ENCODE assay signal across 9 cellular contexts in genomic region chr5:180806351-180807011, GRCh38. TPM values are rescaled to one million over a fixed set of nuclear protein-coding genes. Genes with fewer than 3 reads are reported as not detected.
A peak's percentile ranks its signal among the peaks of the same experiment; 100 is the strongest.
DNase-seq lines count a peak whose midpoint lies in the region; ATAC-seq, FAIRE-seq and TF ChIP-seq lines count a peak whose summit lies in the region.
"Had no signal": no experiment of that assay in that cellular context is flagged by ENCODE, and none has a peak within 500 bp of the region (broad histone marks: within the 10 kb centered on the region; RNA-seq: fewer than 3 reads in every experiment).

No MANE protein-coding gene starts in this region.

- H3K27ac ChIP-seq in ACC112 (ENCODE audit: low read depth, low read length) = no peak overlapping the region
- H3K27ac ChIP-seq in KOPT-K1 (ENCODE audit: low read depth, low read length, poor library complexity, severe bottlenecking) = peak overlapping the region; percentile 99
- peak overlapping the region; percentile 94 for H3K27ac ChIP-seq in GM12878 (ENCODE audit: control insufficient read depth, insufficient read depth)
- peak overlapping the region; percentile 17 for H3K27ac ChIP-seq in muscle layer of colon (ENCODE audit: low read depth, low read length)

- peaks cover 46% of the 10 kb centered on the region for H3K4me1 ChIP-seq in ACC112 (ENCODE audit: control insufficient read depth, insufficient read depth, low read length, unreplicated experiment)
- peaks cover 23% of the 10 kb centered on the region for H3K4me1 ChIP-seq in GM12878 (ENCODE audit: control insufficient read depth, insufficient read depth, low read length)
- peaks cover 54% of the 10 kb centered on the region for H3K4me1 ChIP-seq in muscle layer of colon (ENCODE audit: insufficient read depth, low read length)

- DNase-seq in GM12878 (ENCODE audit: low read depth, low spot score) (no peak), kidney glomerular epithelial cell (lab: John Stamatoyannopoulos, UW) (no peak), NCI-H1930 (lab: John Stamatoyannopoulos, UW) (no peak), NCI-H1092 (lab: John Stamatoyannopoulos, UW) (no peak), middle frontal gyrus (ENCODE audit: extremely low spot score, low spot score) (no peak)

- H3K4me2 ChIP-seq in GM12878 (ENCODE audit: control insufficient read depth, insufficient read depth) = peak overlapping the region; percentile 79

- H3K27me3 ChIP-seq in ACC112 (ENCODE audit: insufficient read depth, low read length) = no peaks in the 10 kb centered on the region
- no peaks in the 10 kb centered on the region for H3K27me3 ChIP-seq in GM12878 (replicated peaks in 1 of 2; ENCODE audit: control insufficient read depth in 2 of 2, insufficient read depth in 2 of 2, low read length in 1 of 2)
- no peaks in the 10 kb centered on the region for H3K27me3 ChIP-seq in muscle layer of colon (ENCODE audit: control insufficient read depth in 1 of 2, insufficient read depth in 2 of 2, low read length in 2 of 2)

- BruUV-seq in GM12878 (replicated peaks; lab: Mats Ljungman, UMichigan) = no TSS peak

- no peaks in the 10 kb centered on the region for H3K36me3 ChIP-seq in ACC112 (ENCODE audit: insufficient read depth, low read length)
- peaks cover 4% of the 10 kb centered on the region; the same call in 1 of the 2 replicates for H3K36me3 ChIP-seq in KOPT-K1 (ENCODE audit: insufficient read depth, low read length)
- H3K36me3 ChIP-seq in GM12878 (ENCODE audit: control insufficient read depth in 2 of 2, insufficient read depth in 2 of 2, low read length in 1 of 2) = peaks cover 0 to 2% of the 10 kb centered on the region in 2 experiments; a peak in 2 of 4 replicates
- peaks cover 9% of the 10 kb centered on the region for H3K36me3 ChIP-seq in muscle layer of colon (ENCODE audit: insufficient read depth, low read length)

- no peak for TF ChIP-seq CTCF in GM12878 (IDR thresholded peaks at IDR 0.05 in 2 of 3, conservative IDR thresholded peaks at IDR 0.05 in 1 of 3; ENCODE audit: control insufficient read depth in 2 of 3, extremely low read depth in 1 of 3, insufficient read depth in 1 of 3, low read depth in 3 of 3, low read length in 3 of 3)

- FAIRE-seq in GM12878 (lab: Jason Lieb, UNC) = no peak
- FAIRE-seq: G401.6 had no signal

- TF ChIP-seq RAD21 in GM12878 (IDR thresholded peaks at IDR 0.05; ENCODE audit: insufficient read depth, low read depth, low read length) = no peak

- H3K79me2 ChIP-seq in ACC112 (ENCODE audit: control insufficient read depth, insufficient read depth, low read length, unreplicated experiment) = peaks cover 47% of the 10 kb centered on the region
- H3K79me2 ChIP-seq in GM12878 (ENCODE audit: control insufficient read depth, insufficient read depth, low read length) = peaks cover 80% of the 10 kb centered on the region

- ATAC-seq in GM12878 = no peak

- H3K4me3 ChIP-seq in ACC112 (ENCODE audit: low read depth, low read length) (peak overlapping the region; percentile 78; the same call in 1 of the 2 replicates), GM12878 (peak overlapping the region; percentile 97), muscle layer of colon (ENCODE audit: low read depth in 1 of 2, low read length in 2 of 2) (peak overlapping the region in 1 of 2 donors; percentile 82)

- in situ Hi-C loops in GM12878 (cut with MboI) = loop anchor here (25.0 kb wide), 1 partner anchor 994 kb away; the partner anchor contains the start of genes MGAT4B and SQSTM1

- H3K9ac ChIP-seq in GM12878 (ENCODE audit: control insufficient read depth, insufficient read depth, low read length) = peak overlapping the region; percentile 90
- peak overlapping the region; percentile 47 for H3K9ac ChIP-seq in muscle layer of colon (ENCODE audit: low read length)

- peaks cover 3% of the 10 kb centered on the region; the same call in 1 of the 2 replicates for H4K20me1 ChIP-seq in GM12878 (ENCODE audit: control insufficient read depth, insufficient read depth)

- TF ChIP-seq POLR2A in GM12878 (IDR thresholded peaks at IDR 0.05; ENCODE audit: low read depth, low read length) = no peak

- intact Hi-C loops in GM12878 (cut with micrococcal nuclease; ENCODE audit: unreplicated experiment) = loop anchor here (5.0 to 10.0 kb wide), 2 partner anchors 348 to 366 kb away; no protein-coding TSS in a partner anchor

- no peak overlapping the region for H2AFZ ChIP-seq in ACC112 (ENCODE audit: low read length, unreplicated experiment)
- no peak overlapping the region for H2AFZ ChIP-seq in GM12878 (ENCODE audit: control insufficient read depth, low read depth, low read length)

- POLR2A ChIA-PET in GM12878 (lab: Charles Lee) = interaction anchor here (0.9 to 2.9 kb wide), 4 partner anchors 11 to 54 kb away, joined by 3 to 11 read pairs (median 8); no protein-coding TSS in a partner anchor

- no peaks in the 10 kb centered on the region for H3K9me3 ChIP-seq in KOPT-K1 (ENCODE audit: insufficient read depth, low read length, poor library complexity, severe bottlenecking)
- H3K9me3 ChIP-seq in GM12878 (replicated peaks; ENCODE audit: control insufficient read depth, insufficient read depth, low read length) = no peaks in the 10 kb centered on the region
- no peaks in the 10 kb centered on the region for H3K9me3 ChIP-seq in muscle layer of colon (ENCODE audit: low read length)

- RAD21 ChIA-PET in GM12878 (lab: Charles Lee; ENCODE audit: unreplicated experiment) = interaction anchor here (0.8 to 1.4 kb wide), 8 partner anchors 18 to 362 kb away, joined by 3 to 4 read pairs (median 3); no protein-coding TSS in a partner anchor

- CTCF ChIA-PET in GM12878 (lab: Yijun Ruan, JAX) = interaction anchor here (0.9 to 2.4 kb wide), 4 partner anchors 11 to 362 kb away, joined by 3 to 14 read pairs (median 4); no protein-coding TSS in a partner anchor

- SMC1A ChIA-PET in GM12878 (lab: Charles Lee; ENCODE audit: uncharacterized antibody, unreplicated experiment) = interaction anchor here (0.7 to 3.1 kb wide), 5 partner anchors 12 to 61 kb away, joined by 3 to 13 read pairs (median 5); no protein-coding TSS in a partner anchor

- WGBS in GM12878 (ENCODE audit: insufficient coverage, insufficient replicate concordance, low lambda C conversion rate, missing lambda C conversion rate) = 59% methylated on average over 9 of the region's 9 CpGs

- TF ChIP-seq EP300 in GM12878 (IDR thresholded peaks at IDR 0.05; ENCODE audit: borderline replicate concordance in 1 of 2, control insufficient read depth in 1 of 2, low read depth in 2 of 2, low read length in 2 of 2) = no peak

TF ChIP-seq in GM12878, 131 proteins besides CTCF, POLR2A, EP300 and RAD21 (continues in another document):
- no peak for TF ChIP-seq TBL1XR1 (IDR thresholded peaks at IDR 0.05; ENCODE audit: low read depth, low read length)
- TF ChIP-seq CHD1 (IDR thresholded peaks at IDR 0.05; ENCODE audit: low read depth, low read length) = no peak
- 0 out of 2 replicates have a peak, but pooled peaks have one; percentile 24 for TF ChIP-seq NKRF (conservative IDR thresholded peaks at IDR 0.05)

RNA-seq across cellular contexts. Expression of gene MGAT1, which starts 3.9 kb away (rescaled TPM):
- 148 and 157 TPM in 2 replicates for total RNA-seq in GM12878 (2013; cell fraction: nucleolus; rRNA removed)
- total RNA-seq in GM12878 (2014; rRNA removed) = 44.6 and 50.7 TPM in 2 replicates
- 32.5 and 33.6 TPM in 2 replicates for total RNA-seq in GM12878 (2014; rRNA removed; fragmentation: Illumina TruSeq; extraction: Trizol)
- total RNA-seq in GM12878 (2021) = 76.4 and 82.3 TPM in 2 replicates
- polyA plus RNA-seq in GM12878 (2011; ENCODE audit: low read depth) = 61.9 TPM
- polyA plus RNA-seq in GM12878 (2011; rRNA removed) = 74.1 and 88.4 TPM in 2 replicates
- 118 and 136 TPM in 2 replicates for polyA plus RNA-seq in GM12878 (2011; cell fraction: cytosol; rRNA removed)
- 129 and 130 TPM in 2 replicates for polyA plus RNA-seq in GM12878 (2011; cell fraction: nucleus; rRNA removed)
- polyA plus RNA-seq in GM12878 (2012) = 109 and 110 TPM in 2 replicates
- 32.3 and 38.1 TPM in 2 replicates for polyA plus RNA-seq in GM12878 (2014; fragmentation: Illumina TruSeq; extraction: Trizol)
- polyA plus RNA-seq in GM12878 (2014; fragmentation: Nextera tagmentation; extraction: Ambion mirVana) = 1 to 10 TPM; 3.1 to 7.7 TPM
- polyA plus RNA-seq in GM12878 (2014; rRNA removed) = 74.7 and 90.4 TPM in 2 replicates
- polyA plus RNA-seq in GM12878 (2016; fragmentation: Nextera tagmentation; extraction: Ambion mirVana) = 10 to 100 TPM; 75.2 to 85.9 TPM
- polyA minus RNA-seq in GM12878 (2011; rRNA and poly(A)+ RNA removed) = 74.1 and 128 TPM in 2 replicates
- polyA minus RNA-seq in GM12878 (2011; cell fraction: cytosol; rRNA and poly(A)+ RNA removed) = 60.1 and 60.4 TPM in 2 replicates
- polyA minus RNA-seq in GM12878 (2011; cell fraction: nucleus; rRNA and poly(A)+ RNA removed) = 48.4 and 56.6 TPM in 2 replicates

RNA-seq across cellular contexts. Expression of gene ZFP62, which starts 54.6 kb away (rescaled TPM):
- total RNA-seq in GM12878 (2013; cell fraction: nucleolus; rRNA removed) = 92.1 and 95.1 TPM in 2 replicates
- total RNA-seq in GM12878 (2014; rRNA removed) (19.6 and 24.0 TPM in 2 replicates), GM12878 (2014; rRNA removed; fragmentation: Illumina TruSeq; extraction: Trizol) (26.8 and 27.4 TPM in 2 replicates), GM12878 (2021) (20.3 and 24.8 TPM in 2 replicates)
- 8.8 TPM for polyA plus RNA-seq in GM12878 (2011; ENCODE audit: low read depth)
- polyA plus RNA-seq in GM12878 (2011; rRNA removed) (39.7 and 69.5 TPM in 2 replicates), GM12878 (2014; fragmentation: Illumina TruSeq; extraction: Trizol) (21.8 and 32.2 TPM in 2 replicates), GM12878 (2014; fragmentation: Nextera tagmentation; extraction: Ambion mirVana) (10 to 100 TPM in 1 of 2 experiments, 1 to 10 TPM in 1; 9.2 to 16.4 TPM), GM12878 (2014; rRNA removed) (14.8 and 17.1 TPM in 2 replicates), GM12878 (2016; fragmentation: Nextera tagmentation; extraction: Ambion mirVana) (10 to 100 TPM; 24.6 to 26.0 TPM)
- polyA plus RNA-seq in GM12878 (2011; cell fraction: cytosol; rRNA removed) = 10.8 and 11.9 TPM in 2 replicates
- polyA plus RNA-seq in GM12878 (2011; cell fraction: nucleus; rRNA removed) = 53.4 and 65.6 TPM in 2 replicates
- polyA plus RNA-seq in GM12878 (2012) = 16.1 and 21.7 TPM in 2 replicates
- polyA minus RNA-seq in GM12878 (2011; rRNA and poly(A)+ RNA removed) = 20.1 and 25.2 TPM in 2 replicates
- polyA minus RNA-seq in GM12878 (2011; cell fraction: cytosol; rRNA and poly(A)+ RNA removed) = 8.0 and 10.0 TPM in 2 replicates
- 17.4 and 22.6 TPM in 2 replicates for polyA minus RNA-seq in GM12878 (2011; cell fraction: nucleus; rRNA and poly(A)+ RNA removed)
